8 cellular contexts compared by ENCODE assay signal in genomic region chr1:1349256-1350012, GRCh38. TPM values are rescaled to one million over a fixed set of nuclear protein-coding genes. Genes with fewer than 3 reads are reported as not detected.
A peak's percentile ranks its signal among the peaks of the same experiment; 100 is the strongest.
DNase-seq lines count a peak whose midpoint lies in the region; ATAC-seq and TF ChIP-seq lines count a peak whose summit lies in the region.

DVL1 (minus strand) TSS chr1:1349418; CDS start chr1:1349065, 353 bp downstream.

- H3K4me3 Mint-ChIP-seq in nephron progenitor cell = peak within 1 kb of the TSS; percentile 82

- H3K9me3 ChIP-seq in PC-3 (ENCODE audit: low read length) = no peaks in the 10 kb centered on the region
- no peaks in the 10 kb centered on the region for H3K9me3 ChIP-seq in subcutaneous abdominal adipose tissue (ENCODE audit: control insufficient read depth in 5 of 5, low read length in 5 of 5)

- no TSS peak for BruUV-seq in PC-3 (replicated peaks; lab: Mats Ljungman, UMichigan)

- peaks cover 45% of the 10 kb centered on the region for H3K4me1 Mint-ChIP-seq in nephron progenitor cell

- peaks cover 54% of the 10 kb centered on the region for H3K79me2 ChIP-seq in ACC112 (ENCODE audit: control insufficient read depth, insufficient read depth, low read length, unreplicated experiment)
- peaks cover 59% of the 10 kb centered on the region for H3K79me2 ChIP-seq in PC-3 (ENCODE audit: low read length)

- H3K4me1 ChIP-seq in ACC112 (ENCODE audit: control insufficient read depth, insufficient read depth, low read length, unreplicated experiment) = peaks cover 45% of the 10 kb centered on the region
- peaks cover 54% of the 10 kb centered on the region for H3K4me1 ChIP-seq in PC-3 (ENCODE audit: insufficient read depth, low read length)
- peaks cover 8 to 74% (median 69%) of the 10 kb centered on the region in 5 donors for H3K4me1 ChIP-seq in subcutaneous abdominal adipose tissue (ENCODE audit: control insufficient read depth in 5 of 5, insufficient read depth in 5 of 5, low read length in 5 of 5)

- peak within 1 kb of the TSS; percentile 98 for H3K4me2 ChIP-seq in PC-3 (ENCODE audit: low read length)

- H3K36me3 ChIP-seq in ACC112 (ENCODE audit: insufficient read depth, low read length) (no peaks in the 10 kb centered on the region), PC-3 (ENCODE audit: low read depth, low read length) (no peaks in the 10 kb centered on the region), subcutaneous abdominal adipose tissue (ENCODE audit: control insufficient read depth in 5 of 5, insufficient read depth in 5 of 5, low read length in 5 of 5) (peaks cover 0 to 18% (median 11%) of the 10 kb centered on the region in 5 donors)

- H3K27me3 Mint-ChIP-seq in nephron progenitor cell (ENCODE audit: low read depth, poor library complexity) = peaks cover 3% of the 10 kb centered on the region

- peak; percentile 62 for ATAC-seq in GM18502 (IDR thresholded peaks at IDR 0.05; ENCODE audit: poor library complexity, unreplicated experiment)
- ATAC-seq in HG03066 (IDR thresholded peaks at IDR 0.05; ENCODE audit: low read depth, unreplicated experiment) = peak; percentile 50
- ATAC-seq in PC-3 = peak; percentile 5

- H3F3A ChIP-seq in PC-3 (ENCODE audit: low read length, unreplicated experiment) = peaks cover 3% of the 10 kb centered on the region

- no peaks in the 10 kb centered on the region for H3K9me3 Mint-ChIP-seq in nephron progenitor cell

- H3K9me2 ChIP-seq in PC-3 (replicated peaks; ENCODE audit: low read length) = no peaks in the 10 kb centered on the region

- intact Hi-C loops in PC-3 (cut with micrococcal nuclease) = loop anchor here (2.0 kb wide), 1 partner anchor 41 kb away; the partner anchor contains the start of gene PUSL1

- H3K9ac ChIP-seq in PC-3 (ENCODE audit: low read length) (peak within 1 kb of the TSS; percentile 93), subcutaneous abdominal adipose tissue (ENCODE audit: low read length in 5 of 5) (peak within 1 kb of the TSS; percentile 38 to 86 (median 74))

- H3K4me3 ChIP-seq in ACC112 (ENCODE audit: low read depth, low read length) = peak within 1 kb of the TSS; percentile 96
- H3K4me3 ChIP-seq in PC-3 (ENCODE audit: low read length) = peak within 1 kb of the TSS; percentile 91
- peak within 1 kb of the TSS; percentile 80 for H3K4me3 ChIP-seq in fibroblast of the aortic adventitia (ENCODE audit: low read depth, low read length)
- H3K4me3 ChIP-seq in subcutaneous abdominal adipose tissue (ENCODE audit: low read depth in 1 of 5, low read length in 5 of 5) = peak within 1 kb of the TSS; percentile 70 to 81 (median 77)

- no peak within 1 kb of the TSS for H3K27ac Mint-ChIP-seq in nephron progenitor cell

- TF ChIP-seq CTCF in PC-3 (conservative IDR thresholded peaks at IDR 0.05; ENCODE audit: low read depth, low read length) (peak; percentile 60), fibroblast of the aortic adventitia (IDR thresholded peaks at IDR 0.05; ENCODE audit: insufficient read depth, low read length) (peak; percentile 57), nephron progenitor cell (IDR thresholded peaks at IDR 0.05) (peak; percentile 22)

- no peaks in the 10 kb centered on the region for H3K27me3 ChIP-seq in ACC112 (ENCODE audit: insufficient read depth, low read length)
- H3K27me3 ChIP-seq in PC-3 (ENCODE audit: low read length) = no peaks in the 10 kb centered on the region
- H3K27me3 ChIP-seq in subcutaneous abdominal adipose tissue (ENCODE audit: control insufficient read depth in 5 of 5, insufficient read depth in 4 of 5, low read length in 5 of 5) = peaks cover 0 to 11% (median 0%) of the 10 kb centered on the region in 5 donors

- CTCF ChIA-PET in PC-3 (lab: Charles Lee) = no interaction called here

- no peaks in the 10 kb centered on the region for H4K20me1 ChIP-seq in PC-3 (ENCODE audit: low read length)

- peak within 1 kb of the TSS; percentile 56 for H3K27ac ChIP-seq in ACC112 (ENCODE audit: low read depth, low read length)
- H3K27ac ChIP-seq in PC-3 (ENCODE audit: low read length) = peak within 1 kb of the TSS; percentile 97
- H3K27ac ChIP-seq in subcutaneous abdominal adipose tissue (ENCODE audit: low read depth, low read length) = peak within 1 kb of the TSS; percentile 46

- H2AFZ ChIP-seq in ACC112 (ENCODE audit: low read length, unreplicated experiment) (no peak within 1 kb of the TSS), PC-3 (ENCODE audit: low read length) (peak within 1 kb of the TSS; percentile 62; the same call in 1 of the 2 replicates)

- POLR2A ChIA-PET in PC-3 (lab: Charles Lee; ENCODE audit: unreplicated experiment) = no interaction called here

- peak; percentile 75 for DNase-seq in PC-3
- peak; percentile 57 for DNase-seq in activated effector memory CD4-positive, alpha-beta T cell treated with Interleukin-2 at 50 U/mL for 16 hours
- peak; percentile 72 for DNase-seq in fibroblast of the aortic adventitia (ENCODE audit: low read depth)
- peak; percentile 81 for DNase-seq in nephron progenitor cell

- H3K36me3 Mint-ChIP-seq in nephron progenitor cell (ENCODE audit: low read depth) = no peaks in the 10 kb centered on the region

RNA-seq across cellular contexts. Expression of gene DVL1, which starts in this region (rescaled TPM):
- total RNA-seq in PC-3 (2014; rRNA removed) = 626 and 813 TPM in 2 replicates
- 31.3 and 89.0 TPM in 2 replicates for total RNA-seq in fibroblast of the aortic adventitia (ENCODE audit: low replicate concordance)

Comparison
In these comparisons a context has a peak if more than half of its experiments do, and no peak if none do; other contexts are left out.
1. Peak in every context shown above with its lines: DNase-seq, ATAC-seq, H3K4me3 ChIP-seq and H3K27ac ChIP-seq.
2. H3K27ac ChIP-seq: peak in every context shown above with its lines; median percentile 97 in PC-3; 56 in ACC112; 46 in subcutaneous abdominal adipose tissue.
3. ATAC-seq: peak in every context shown above with its lines; median percentile 62 in GM18502; 50 in HG03066; 5 in PC-3.